In genomic region chr10:15853800-15854199, GRCh38 we compare ENCODE assay signal across 26 cellular contexts.
"Had no signal": no experiment of that assay in that cellular context is flagged by ENCODE, and none has a peak within 500 bp of the region (broad histone marks: within the 10 kb centered on the region; RNA-seq: fewer than 3 reads in every experiment).

No MANE protein-coding gene starts in this region.

- DNase-seq: activated CD4-positive, alpha-beta memory T cell treated with anti-CD3 and anti-CD28 coated beads for 36 hours; activated CD4-positive, alpha-beta T cell treated with anti-CD3 and anti-CD28 coated beads for 36 hours; activated CD4-positive, alpha-beta T cell treated with anti-CD3 and anti-CD28 coated beads, Interleukin-2, amount 10 ng/mL, durations not matched to agents 24 days and 14 days; activated CD4-positive, CD25-positive, alpha-beta regulatory T cell; activated CD4-positive, CD25-positive, alpha-beta regulatory T cell treated with anti-CD3 and anti-CD28 coated beads, Interleukin-2, amount 50 U/mL, for 72 hours; activated CD8-positive, alpha-beta memory T cell treated with anti-CD3 and anti-CD28 coated beads, Interleukin-2, amount 10 ng/mL, durations not matched to agents 7 days and 5 days; activated CD8-positive, alpha-beta memory T cell treated with anti-CD3 and anti-CD28 coated beads, Interleukin-2, amount 50 U/mL, for 4 hours; activated CD8-positive, alpha-beta T cell treated with anti-CD3 and anti-CD28 coated beads, Interleukin-2, amount 10 ng/mL, durations not matched to agents 7 days and 5 days; activated effector memory CD4-positive, alpha-beta T cell treated with anti-CD3 and anti-CD28 coated beads, Interleukin-2, amount 50 U/mL, for 16 hours; activated naive CD4-positive, alpha-beta T cell treated with anti-CD3 and anti-CD28 coated beads for 36 hours; activated naive CD8-positive, alpha-beta T cell treated with anti-CD3 and anti-CD28 coated beads, Interleukin-2, amount 10 ng/mL, durations not matched to agents 7 days and 5 days; activated T-cell treated with anti-CD3 and anti-CD28 coated beads, Interleukin-2, amount 50 U/mL, for 1 hour; activated T-cell treated with anti-CD3 and anti-CD28 coated beads, Interleukin-2, amount 50 U/mL, for 48 hours; central memory CD4-positive, alpha-beta T cell; cerebellar nuclear complex; colonic mucosa; effector CD8-positive, alpha-beta T cell; foreskin fibroblast; head of caudate nucleus; T-helper 2 cell had no signal

- H3K9me3 ChIP-seq: ascending aorta, colonic mucosa had no signal

- H3K27ac ChIP-seq: ascending aorta, breast epithelium, cardiac muscle cell, colonic mucosa had no signal

- H3K4me3 ChIP-seq: ascending aorta, breast epithelium, cardiac muscle cell, colonic mucosa had no signal

- FAIRE-seq: endometrium, frontal cortex had no signal

- ATAC-seq: activated CD4-positive, alpha-beta T cell treated with anti-CD3 and anti-CD28 coated beads for 36 hours; activated CD8-positive, alpha-beta memory T cell treated with anti-CD3 and anti-CD28 coated beads, Interleukin-2, amount 10 ng/mL, durations not matched to agents 7 days and 5 days; activated CD8-positive, alpha-beta T cell treated with anti-CD3 and anti-CD28 coated beads, Interleukin-2, amount 10 ng/mL, durations not matched to agents 7 days and 5 days; esophagus mucosa had no signal

- H3K27me3 ChIP-seq: ascending aorta, breast epithelium, cardiac muscle cell, colonic mucosa had no signal

- H3K36me3 ChIP-seq: ascending aorta, breast epithelium, cardiac muscle cell, colonic mucosa had no signal
